In the genomic region with DNA sequence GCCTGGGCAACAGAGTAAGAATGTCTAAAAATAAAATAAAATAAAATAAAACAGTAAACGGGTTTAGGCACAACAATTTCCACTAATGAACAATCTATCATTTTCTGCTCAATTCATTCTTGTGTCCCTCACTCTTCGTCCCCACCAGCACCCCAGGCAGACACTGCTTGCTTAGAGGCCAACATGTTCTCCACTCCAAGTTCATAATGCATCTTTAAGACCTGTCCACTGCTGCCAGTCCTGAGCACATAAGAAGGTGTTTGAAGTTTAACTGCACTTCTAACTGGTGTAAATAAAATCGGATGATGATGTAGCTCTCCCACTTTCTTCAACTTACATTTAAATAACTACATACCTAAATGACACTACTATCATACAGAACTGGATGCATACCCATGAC, we compare ENCODE assay signal across 1 cellular context.
TF ChIP-seq lines count a peak whose summit lies in the region.

No MANE protein-coding gene starts in this region.

TF ChIP-seq in IMR-90, 13 proteins besides CTCF, POLR2A, EP300 and RAD21 (continued from another document):
- TF ChIP-seq, protein P1, sequence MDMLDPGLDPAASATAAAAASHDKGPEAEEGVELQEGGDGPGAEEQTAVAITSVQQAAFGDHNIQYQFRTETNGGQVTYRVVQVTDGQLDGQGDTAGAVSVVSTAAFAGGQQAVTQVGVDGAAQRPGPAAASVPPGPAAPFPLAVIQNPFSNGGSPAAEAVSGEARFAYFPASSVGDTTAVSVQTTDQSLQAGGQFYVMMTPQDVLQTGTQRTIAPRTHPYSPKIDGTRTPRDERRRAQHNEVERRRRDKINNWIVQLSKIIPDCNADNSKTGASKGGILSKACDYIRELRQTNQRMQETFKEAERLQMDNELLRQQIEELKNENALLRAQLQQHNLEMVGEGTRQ (IDR thresholded peaks at IDR 0.05; ENCODE audit: low read depth, low read length), result no peak
- TF ChIP-seq BHLHE40 (IDR thresholded peaks at IDR 0.05; ENCODE audit: low read depth, low read length) (no peak), CHD1 (IDR thresholded peaks at IDR 0.05; ENCODE audit: low read depth, low read length) (no peak), MAZ (IDR thresholded peaks at IDR 0.05; ENCODE audit: borderline replicate concordance, low read depth, low read length) (no peak)
TF ChIP-seq in IMR-90: peak in this region for 0.
